8 cellular contexts compared by ENCODE assay signal in genomic region chr11:12109591-12110196, GRCh38. TPM values are rescaled to one million over a fixed set of nuclear protein-coding genes. Genes with fewer than 3 reads are reported as not detected.
A peak's percentile ranks its signal among the peaks of the same experiment; 100 is the strongest.
DNase-seq lines count a peak whose midpoint lies in the region; ATAC-seq and TF ChIP-seq lines count a peak whose summit lies in the region.

No MANE protein-coding gene starts in this region.

- no peak overlapping the region for H3K27ac ChIP-seq in WERI-Rb-1
- peak overlapping the region; percentile 85 for H3K27ac ChIP-seq in psoas muscle
- H3K27ac ChIP-seq in thyroid gland: peak overlapping the region in 1 of 3 donors; percentile 71

- DNase-seq in WERI-Rb-1 (no peak), fibroblast of mammary gland (ENCODE audit: low read depth) (no peak), psoas muscle (no peak), NCI-H524 (lab: John Stamatoyannopoulos, UW) (no peak), thyroid gland (no peak), retina (no peak)
- DNase-seq in central memory CD4-positive, alpha-beta T cell: no peak

- H3K4me1 ChIP-seq in psoas muscle: peaks cover 11% of the 10 kb centered on the region
- peaks cover 11 to 21% of the 10 kb centered on the region in 2 donors for H3K4me1 ChIP-seq in thyroid gland

- no peaks in the 10 kb centered on the region for H3K9me3 ChIP-seq in WERI-Rb-1 (ENCODE audit: severe bottlenecking)
- H3K9me3 ChIP-seq in psoas muscle: no peaks in the 10 kb centered on the region
- no peaks in the 10 kb centered on the region for H3K9me3 ChIP-seq in thyroid gland

- H3K4me3 ChIP-seq in GM08714 (ENCODE audit: low read length) (peak overlapping the region; percentile 17; the same call in 1 of the 2 replicates), WERI-Rb-1 (ENCODE audit: low read depth, low read length) (peak overlapping the region; percentile 63), fibroblast of mammary gland (ENCODE audit: control insufficient read depth, low read depth, low read length) (peak overlapping the region; percentile 61), psoas muscle (peak overlapping the region; percentile 80), thyroid gland (replicated peaks in 1 of 3) (peak overlapping the region in 1 of 3 donors; percentile 71)

- no peaks in the 10 kb centered on the region for H3K27me3 ChIP-seq in WERI-Rb-1 (ENCODE audit: insufficient read depth, low read depth, severe bottlenecking)
- no peaks in the 10 kb centered on the region for H3K27me3 ChIP-seq in psoas muscle (ENCODE audit: insufficient read depth in 3 of 3, low read length in 2 of 3)
- H3K27me3 ChIP-seq in thyroid gland: no peaks in the 10 kb centered on the region

- TF ChIP-seq POLR2A in thyroid gland (IDR thresholded peaks at IDR 0.05): no peak

- ATAC-seq in psoas muscle: no peak

- 45 to 50% (median 48%) methylated on average over 7 of the region's 7 CpGs for WGBS in psoas muscle, 3 donors
- 37 to 39% methylated on average over 7 of the region's 7 CpGs for WGBS in thyroid gland, 2 donors

- intact Hi-C loops in psoas muscle (cut with DNase I) (no loop called here), thyroid gland (cut with DNase I) (loop anchor here (10.0 kb wide), 1 partner anchor 125 kb away; no protein-coding TSS in a partner anchor)

- H3K36me3 ChIP-seq in WERI-Rb-1 (no peaks in the 10 kb centered on the region), psoas muscle (ENCODE audit: insufficient read depth in 1 of 2, low read depth in 1 of 2) (no peaks in the 10 kb centered on the region), thyroid gland (no peaks in the 10 kb centered on the region)

- TF ChIP-seq CTCF in WERI-Rb-1 (IDR thresholded peaks at IDR 0.05; ENCODE audit: low read depth, low read length) (no peak), fibroblast of mammary gland (conservative IDR thresholded peaks at IDR 0.05; ENCODE audit: control insufficient read depth, insufficient read depth, low read depth, low read length) (no peak), psoas muscle (IDR thresholded peaks at IDR 0.05) (no peak), thyroid gland (IDR thresholded peaks at IDR 0.05) (no peak)

RNA-seq across cellular contexts. Expression of gene MICAL2, which starts 0.7 kb away (rescaled TPM):
- total RNA-seq in psoas muscle (10 to 100 TPM; 14.0 to 45.7 (median 29.0) TPM), thyroid gland (10 to 100 TPM; 27.4 to 63.6 (median 51.9) TPM)
- 10 to 100 TPM in 2 of 3 donors, 1 to 10 TPM in 1; 6.8 to 15.0 (median 11.7) TPM for polyA plus RNA-seq in psoas muscle
